Comparison of ENCODE assay signal across 8 cellular contexts in genomic region chr2:190535586-190535985, GRCh38. TPM values are rescaled to one million over a fixed set of nuclear protein-coding genes. Genes with fewer than 3 reads are reported as not detected.
A peak's percentile ranks its signal among the peaks of the same experiment; 100 is the strongest.
DNase-seq lines count a peak whose midpoint lies in the region; ATAC-seq, FAIRE-seq and TF ChIP-seq lines count a peak whose summit lies in the region.

No MANE protein-coding gene starts in this region.

- no peak overlapping the region for H3K14ac ChIP-seq in H1 (ENCODE audit: insufficient read length)

- no peak overlapping the region for H2BK15ac ChIP-seq in H1 (ENCODE audit: low read length)

- DNase-seq in GM06990 (ENCODE audit: extremely low read depth, insufficient read length) (no peak), NCI-H69 (lab: John Stamatoyannopoulos, UW) (peak; percentile 30), H1 (ENCODE audit: low read depth in 1 of 2, low spot score in 2 of 2) (no peak), pons (ENCODE audit: low spot score) (peak; percentile 28), iPS-NIHi11 (ENCODE audit: low spot score) (no peak)

- TF ChIP-seq RAD21 in H1 (IDR thresholded peaks at IDR 0.05 in 1 of 2, conservative IDR thresholded peaks at IDR 0.05 in 1 of 2; ENCODE audit: low read depth in 2 of 2, low read length in 2 of 2): no peak

- no peaks in the 10 kb centered on the region for H3K36me3 ChIP-seq in GM06990 (ENCODE audit: control insufficient read depth, insufficient read depth, low read length)
- H3K36me3 ChIP-seq in H1 (ENCODE audit: control insufficient read depth in 2 of 4, insufficient read depth in 4 of 4, low read length in 3 of 4): peaks cover 0 to 3% (median 0%) of the 10 kb centered on the region in 4 experiments; a peak in 2 of 8 replicates

- no peak overlapping the region for H4K5ac ChIP-seq in H1 (ENCODE audit: insufficient read length, low read depth, low read length)

- peaks cover 7 to 22% of the 10 kb centered on the region in 2 experiments; a peak in 3 of 4 replicates for H3K9me3 ChIP-seq in H1 (ENCODE audit: insufficient read depth in 2 of 2, low read depth in 1 of 2, low read length in 1 of 2)

- H2BK12ac ChIP-seq in H1 (ENCODE audit: low read depth, low read length): no peak overlapping the region

- no peak for TF ChIP-seq CTCF in GM06990 (IDR thresholded peaks at IDR 0.05; ENCODE audit: insufficient read depth, low read length, poor library complexity, severe bottlenecking)
- no peak for TF ChIP-seq CTCF in H1 (IDR thresholded peaks at IDR 0.05; ENCODE audit: control extremely low read depth in 1 of 3, insufficient read depth in 1 of 3, low read depth in 1 of 3, low read length in 3 of 3)

- H3K4me1 ChIP-seq in H1 (replicated peaks in 1 of 4; ENCODE audit: control insufficient read depth in 3 of 4, insufficient read depth in 4 of 4, low read length in 3 of 4): peaks cover 5 to 13% (median 9%) of the 10 kb centered on the region in 4 experiments; a peak in 5 of 7 replicates

- H3K4me3 ChIP-seq in GM06990 (replicated peaks; ENCODE audit: low read depth, low read length) (peak overlapping the region; percentile 75), H1 (ENCODE audit: extremely low read depth in 1 of 4, insufficient read depth in 2 of 4, low read depth in 3 of 4, low read length in 4 of 4) (peak overlapping the region in 3 of 4 experiments; percentile 45 to 71 (median 64); a peak in 5 of 8 replicates)

- H4K20me1 ChIP-seq in H1 (replicated peaks in 1 of 2; ENCODE audit: control insufficient read depth in 1 of 2, insufficient read depth in 2 of 2, low read length in 2 of 2): no peaks in the 10 kb centered on the region

- no peak overlapping the region for H2AFZ ChIP-seq in H1 (ENCODE audit: low read length)

- H3K23me2 ChIP-seq in H1 (ENCODE audit: low read depth, low read length): 0 out of 2 replicates have a peak, but pooled peaks cover 4% of the 10 kb centered on the region

- no peak overlapping the region for H4K91ac ChIP-seq in H1 (replicated peaks; ENCODE audit: insufficient read length, low read length)

- POLR2A ChIA-PET in H1 (lab: Charles Lee; ENCODE audit: partially characterized antibody): no interaction called here

- H2BK5ac ChIP-seq in H1 (ENCODE audit: low read depth, low read length): no peak overlapping the region

- H3K4ac ChIP-seq in H1 (replicated peaks; ENCODE audit: insufficient read length, low read depth, low read length): no peak overlapping the region

- FAIRE-seq in H1 (lab: Jason Lieb, UNC): no peak

- H3K79me1 ChIP-seq in H1 (ENCODE audit: low read depth, low read length): 0 out of 2 replicates have a peak, but pooled peaks cover 2% of the 10 kb centered on the region

- H4K8ac ChIP-seq in H1 (ENCODE audit: extremely low read depth, insufficient read depth, low read length): no peak overlapping the region

- ATAC-seq in GM21423 (IDR thresholded peaks at IDR 0.05; ENCODE audit: unreplicated experiment): no peak
- ATAC-seq in HG03571 (IDR thresholded peaks at IDR 0.05; ENCODE audit: unreplicated experiment): no peak
- no peak for ATAC-seq in HG02623 (IDR thresholded peaks at IDR 0.05; ENCODE audit: unreplicated experiment)

- H3K27me3 ChIP-seq in GM06990 (replicated peaks; ENCODE audit: control insufficient read depth, insufficient read depth, low read length) (no peaks in the 10 kb centered on the region), H1 (replicated peaks in 1 of 4; ENCODE audit: control insufficient read depth in 3 of 4, extremely low read depth in 1 of 4, insufficient read depth in 3 of 4, low read length in 3 of 4) (no peaks in the 10 kb centered on the region)

- H3K18ac ChIP-seq in H1 (ENCODE audit: extremely low read depth, low read length): no peak overlapping the region

- H2BK120ac ChIP-seq in H1 (replicated peaks; ENCODE audit: low read depth, low read length): no peak overlapping the region

- TF ChIP-seq EP300 in H1 (IDR thresholded peaks at IDR 0.05; ENCODE audit: borderline replicate concordance in 1 of 2, low read depth in 2 of 2, low read length in 2 of 2): no peak

- H2AK5ac ChIP-seq in H1 (ENCODE audit: low read depth, low read length): no peak overlapping the region

- no peak overlapping the region for H2BK20ac ChIP-seq in H1 (ENCODE audit: low read length)

- H3K79me2 ChIP-seq in H1 (ENCODE audit: control insufficient read depth in 1 of 2, insufficient read depth in 2 of 2, low read length in 2 of 2): no peaks in the 10 kb centered on the region

- no peak overlapping the region for H3K27ac ChIP-seq in H1 (ENCODE audit: low read depth, low read length)

- 100% methylated on average over 1 of the region's 1 CpG; no CpG with 5 or more reads in 1 of the 2 experiments for WGBS in H1 (ENCODE audit: extremely low coverage in 1 of 2, insufficient coverage in 1 of 2, insufficient read length in 1 of 2, insufficient replicate concordance in 2 of 2, low coverage in 1 of 2, low lambda C conversion rate in 2 of 2, missing lambda C conversion rate in 1 of 2), 2 experiments

- CTCF ChIA-PET in H1 (lab: Charles Lee; ENCODE audit: partially characterized antibody): interaction anchor here (0.6 kb wide), 1 partner anchor 17 kb away, joined by 5 read pairs; no protein-coding TSS in a partner anchor

- no peak overlapping the region for H3K56ac ChIP-seq in H1 (replicated peaks; ENCODE audit: insufficient read length, low read depth, low read length)

- H3K9ac ChIP-seq in H1 (replicated peaks in 1 of 4; ENCODE audit: extremely low read depth in 1 of 4, low read depth in 3 of 4, low read length in 3 of 4): no peak overlapping the region; a peak in 1 of 7 replicates

- no peak for TF ChIP-seq POLR2A in H1 (IDR thresholded peaks at IDR 0.05; ENCODE audit: control extremely low read depth in 1 of 2, low read depth in 2 of 2, low read length in 2 of 2)

- H3K4me2 ChIP-seq in H1 (ENCODE audit: insufficient read depth in 1 of 2, low read depth in 2 of 2, low read length in 2 of 2): peak overlapping the region; percentile 74 to 95

- no peak overlapping the region for H3K23ac ChIP-seq in H1 (ENCODE audit: insufficient read length)

TF ChIP-seq in H1, 55 proteins besides CTCF, POLR2A, EP300 and RAD21 (continues in another document):
- TF ChIP-seq EZH2 (IDR thresholded peaks at IDR 0.05; ENCODE audit: low read depth, low read length, severe bottlenecking) (no peak), SP4 (IDR thresholded peaks at IDR 0.05; ENCODE audit: low read length) (no peak)

RNA-seq across cellular contexts. Expression of gene NEMP2, which starts 1.1 kb away (rescaled TPM):
- total RNA-seq in H1 (2021; fragmentation: NEBNext Ultra II Directional; extraction: Animal tissue kit (Norgen Biotek cat#: 25700)): 3.6 and 5.3 TPM in 2 replicates
- polyA plus RNA-seq in H1 (2011; rRNA removed): 2.0 and 3.1 TPM in 2 replicates
- 3.8 TPM for polyA plus RNA-seq in H1 (2011; cell fraction: cytosol; rRNA removed)
- polyA plus RNA-seq in H1 (2011; cell fraction: nucleus; rRNA removed): 1.8 TPM
- 2.0 to 3.5 TPM (median 2.8 TPM) in 4 replicates for polyA plus RNA-seq in H1 (2012, experiment 1 of 2)
- polyA plus RNA-seq in H1 (2012, experiment 2 of 2): 0.24 TPM
- polyA plus RNA-seq in H1 (2013, experiment 1 of 2): 2.0 TPM
- 2.3 TPM for polyA plus RNA-seq in H1 (2013, experiment 2 of 2)
- 6.6 and 7.6 TPM in 2 replicates for polyA minus RNA-seq in H1 (2011; rRNA and poly(A)+ RNA removed)
- 3.3 TPM for polyA minus RNA-seq in H1 (2011; cell fraction: cytosol; rRNA and poly(A)+ RNA removed)
- 13.8 TPM for polyA minus RNA-seq in H1 (2011; cell fraction: nucleus; rRNA and poly(A)+ RNA removed)

Comparison
In these comparisons a context has a peak if more than half of its experiments do, and no peak if none do; other contexts are left out.
1. DNase-seq: peak in NCI-H69 (single experiment) and pons (single experiment); none in GM06990 (single experiment), H1 (0 of 2) and iPS-NIHi11 (single experiment).